23 cellular contexts compared by ENCODE assay signal in genomic region chr7:129522088-129522970, GRCh38. TPM values are rescaled to one million over a fixed set of nuclear protein-coding genes. Genes with fewer than 3 reads are reported as not detected.
DNase-seq lines count a peak whose midpoint lies in the region; ATAC-seq, FAIRE-seq and TF ChIP-seq lines count a peak whose summit lies in the region.
"Had no signal": no experiment of that assay in that cellular context is flagged by ENCODE, and none has a peak within 500 bp of the region (broad histone marks: within the 10 kb centered on the region; RNA-seq: fewer than 3 reads in every experiment).

No MANE protein-coding gene starts in this region.

- H2AFZ ChIP-seq in GM12878 (ENCODE audit: control insufficient read depth, low read depth, low read length) = no peak overlapping the region

- H3K27ac ChIP-seq in GM12878 (ENCODE audit: control insufficient read depth, insufficient read depth) = no peak overlapping the region
- H3K27ac ChIP-seq: stomach had no signal

- in situ Hi-C loops in GM12878 (cut with MboI) = no loop called here

- H3K4me1 Mint-ChIP-seq in activated CD4-positive, alpha-beta T cell treated with anti-CD3 and anti-CD28 coated beads for 36 hours = no peaks in the 10 kb centered on the region
- peaks cover 47 to 63% of the 10 kb centered on the region in 2 donors for H3K4me1 Mint-ChIP-seq in immature natural killer cell
- H3K4me1 Mint-ChIP-seq in stimulated activated memory B cell treated with anti-CD40 and anti-IgM and Interleukin-4, amounts not matched to agents 10 μg/mL and 1 μg/mL and 100 μg/mL, for 72 hours = no peaks in the 10 kb centered on the region

- POLR2A ChIA-PET in activated CD4-positive, alpha-beta T cell treated with anti-CD3 and anti-CD28 coated beads for 36 hours (lab: Charles Lee) = interaction anchor here (0.6 kb wide), 1 partner anchor 20 kb away, joined by 3 read pairs; no protein-coding TSS in a partner anchor
- POLR2A ChIA-PET in GM12878 (lab: Charles Lee) = no interaction called here

- H3K27me3 Mint-ChIP-seq in activated CD4-positive, alpha-beta T cell treated with anti-CD3 and anti-CD28 coated beads for 36 hours = peaks cover 22% of the 10 kb centered on the region
- H3K27me3 Mint-ChIP-seq in immature natural killer cell (ENCODE audit: low read depth in 3 of 3) = peaks cover 1 to 9% (median 2%) of the 10 kb centered on the region in 3 donors
- H3K27me3 Mint-ChIP-seq in stimulated activated memory B cell treated with anti-CD40 and anti-IgM and Interleukin-4, amounts not matched to agents 10 μg/mL and 1 μg/mL and 100 μg/mL, for 72 hours = peaks cover 50% of the 10 kb centered on the region
- H3K27me3 Mint-ChIP-seq: natural killer cell treated with Interleukin-12 subunit alpha and Interleukin-12 subunit beta and Interleukin-15 and Interleukin-18, amount 100 ng/mL, for 72 hours had no signal

- intact Hi-C loops in activated CD4-positive, alpha-beta T cell treated with anti-CD3 and anti-CD28 coated beads for 36 hours (cut with DNase I, micrococcal nuclease) = no loop called here
- intact Hi-C loops in GM12878 (cut with micrococcal nuclease; ENCODE audit: unreplicated experiment) = no loop called here
- intact Hi-C loops in left cardiac atrium (cut with DNase I) = no loop called here

- RAD21 ChIA-PET in GM12878 (lab: Charles Lee; ENCODE audit: unreplicated experiment) = no interaction called here

- WGBS in GM12878 (ENCODE audit: insufficient coverage, insufficient replicate concordance, low lambda C conversion rate, missing lambda C conversion rate) = 62% methylated on average over 30 of the region's 30 CpGs

- no peak for TF ChIP-seq RAD21 in GM12878 (IDR thresholded peaks at IDR 0.05; ENCODE audit: insufficient read depth, low read depth, low read length)

- H3K27me3 ChIP-seq in GM12878 (replicated peaks in 1 of 2; ENCODE audit: control insufficient read depth in 2 of 2, insufficient read depth in 2 of 2, low read length in 1 of 2) = no peaks in the 10 kb centered on the region; a peak in 1 of 4 replicates

- no TSS peak for BruUV-seq in GM12878 (replicated peaks; lab: Mats Ljungman, UMichigan)

- no peak for TF ChIP-seq EP300 in GM12878 (IDR thresholded peaks at IDR 0.05; ENCODE audit: borderline replicate concordance in 1 of 2, control insufficient read depth in 1 of 2, low read depth in 2 of 2, low read length in 2 of 2)

- no peak for TF ChIP-seq POLR2A in GM12878 (IDR thresholded peaks at IDR 0.05; ENCODE audit: low read depth, low read length)

- no peaks in the 10 kb centered on the region for H3K9me3 ChIP-seq in GM12878 (replicated peaks; ENCODE audit: control insufficient read depth, insufficient read depth, low read length)
- H3K9me3 ChIP-seq: HAP-1, stomach had no signal

- CTCF ChIA-PET in activated CD4-positive, alpha-beta T cell treated with anti-CD3 and anti-CD28 coated beads for 36 hours (lab: Charles Lee) = interaction anchor here (0.7 kb wide), 1 partner anchor 121 kb away, joined by 3 read pairs; no protein-coding TSS in a partner anchor
- CTCF ChIA-PET in GM12878 (lab: Yijun Ruan, JAX) = interaction anchor here (1.3 kb wide), 1 partner anchor 179 kb away, joined by 3 read pairs; no protein-coding TSS in a partner anchor

- no peaks in the 10 kb centered on the region for H3K36me3 ChIP-seq in GM12878 (ENCODE audit: control insufficient read depth in 2 of 2, insufficient read depth in 2 of 2, low read length in 1 of 2)
- H3K36me3 ChIP-seq: HAP-1, stomach had no signal

- H3K36me3 Mint-ChIP-seq in activated CD4-positive, alpha-beta T cell treated with anti-CD3 and anti-CD28 coated beads for 36 hours (ENCODE audit: low read depth) = no peaks in the 10 kb centered on the region
- H3K36me3 Mint-ChIP-seq in immature natural killer cell = peaks cover 0 to 10% (median 0%) of the 10 kb centered on the region in 3 donors
- H3K36me3 Mint-ChIP-seq in stimulated activated memory B cell treated with anti-CD40 and anti-IgM and Interleukin-4, amounts not matched to agents 10 μg/mL and 1 μg/mL and 100 μg/mL, for 72 hours = no peaks in the 10 kb centered on the region
- H3K36me3 Mint-ChIP-seq: natural killer cell treated with Interleukin-12 subunit alpha and Interleukin-12 subunit beta and Interleukin-15 and Interleukin-18, amount 100 ng/mL, for 72 hours had no signal

- no peak overlapping the region for H3K4me3 Mint-ChIP-seq in activated CD4-positive, alpha-beta T cell treated with anti-CD3 and anti-CD28 coated beads for 36 hours
- H3K4me3 Mint-ChIP-seq in immature natural killer cell = peak overlapping the region in 1 of 5 donors; percentile 27
- H3K4me3 Mint-ChIP-seq in stimulated activated memory B cell treated with anti-CD40 and anti-IgM and Interleukin-4, amounts not matched to agents 10 μg/mL and 1 μg/mL and 100 μg/mL, for 72 hours = no peak overlapping the region
- H3K4me3 Mint-ChIP-seq: activated naive CD4-positive, alpha-beta T cell treated with anti-CD3 and anti-CD28 coated beads for 36 hours; CD4-positive, alpha-beta T cell; natural killer cell treated with Interleukin-12 subunit alpha and Interleukin-12 subunit beta and Interleukin-15 and Interleukin-18, amount 100 ng/mL, for 72 hours had no signal

- H3K4me2 ChIP-seq in GM12878 (ENCODE audit: control insufficient read depth, insufficient read depth) = no peak overlapping the region

- no peak for TF ChIP-seq CTCF in GM12878 (IDR thresholded peaks at IDR 0.05 in 2 of 3, conservative IDR thresholded peaks at IDR 0.05 in 1 of 3; ENCODE audit: control insufficient read depth in 2 of 3, extremely low read depth in 1 of 3, insufficient read depth in 1 of 3, low read depth in 3 of 3, low read length in 3 of 3)

- no peaks in the 10 kb centered on the region for H3K9me3 Mint-ChIP-seq in activated CD4-positive, alpha-beta T cell treated with anti-CD3 and anti-CD28 coated beads for 36 hours (ENCODE audit: low read depth)
- no peaks in the 10 kb centered on the region for H3K9me3 Mint-ChIP-seq in immature natural killer cell
- H3K9me3 Mint-ChIP-seq in stimulated activated memory B cell treated with anti-CD40 and anti-IgM and Interleukin-4, amounts not matched to agents 10 μg/mL and 1 μg/mL and 100 μg/mL, for 72 hours = no peaks in the 10 kb centered on the region
- H3K9me3 Mint-ChIP-seq: activated naive CD4-positive, alpha-beta T cell treated with anti-CD3 and anti-CD28 coated beads for 36 hours; CD4-positive, alpha-beta T cell had no signal

- peak; percentile 19 for DNase-seq in activated CD4-positive, alpha-beta T cell treated with anti-CD3 and anti-CD28 coated beads for 36 hours
- DNase-seq in activated CD4-positive, alpha-beta T cell treated with anti-CD3 and anti-CD28 coated beads for 1 hour = no peak
- DNase-seq in GM12878 (ENCODE audit: low read depth, low spot score) (no peak), immature natural killer cell (no peak), CD1c-positive myeloid dendritic cell (ENCODE audit: extremely low spot score) (no peak), left cardiac atrium (no peak)
- DNase-seq: activated naive CD4-positive, alpha-beta T cell treated with anti-CD3 and anti-CD28 coated beads for 36 hours; CD4-positive, alpha-beta T cell; effector CD8-positive, alpha-beta T cell; NCI-H1436 treated with DMSO at 0.1 percent for 48 hours; NCI-H345; SHP77; stimulated activated CD4-positive, alpha-beta T cell treated with anti-CD3 and anti-CD28 coated beads, Interleukin-15, amount 100 ng/mL, for 24 hours; stomach had no signal

- H3K79me2 ChIP-seq in GM12878 (ENCODE audit: control insufficient read depth, insufficient read depth, low read length) = no peaks in the 10 kb centered on the region

- SMC1A ChIA-PET in GM12878 (lab: Charles Lee; ENCODE audit: uncharacterized antibody, unreplicated experiment) = interaction anchor here (0.6 to 0.9 kb wide), 2 partner anchors 92 to 121 kb away, joined by 3 read pairs; no protein-coding TSS in a partner anchor

- no peak overlapping the region for H3K27ac Mint-ChIP-seq in activated CD4-positive, alpha-beta T cell treated with anti-CD3 and anti-CD28 coated beads for 36 hours
- H3K27ac Mint-ChIP-seq in immature natural killer cell = peak overlapping the region; percentile 15 to 69 (median 43)
- no peak overlapping the region for H3K27ac Mint-ChIP-seq in stimulated activated memory B cell treated with anti-CD40 and anti-IgM and Interleukin-4, amounts not matched to agents 10 μg/mL and 1 μg/mL and 100 μg/mL, for 72 hours
- H3K27ac Mint-ChIP-seq: activated naive CD4-positive, alpha-beta T cell treated with anti-CD3 and anti-CD28 coated beads for 36 hours; CD4-positive, alpha-beta T cell had no signal

- ATAC-seq in activated CD4-positive, alpha-beta T cell treated with anti-CD3 and anti-CD28 coated beads for 36 hours = peak; percentile 23
- ATAC-seq in GM12878 (no peak; the same call in 2 of the 3 replicates), GM21717 (IDR thresholded peaks at IDR 0.05; ENCODE audit: unreplicated experiment) (no peak), left cardiac atrium (no peak)
- ATAC-seq in stimulated activated memory B cell treated with anti-CD40 and anti-IgM and Interleukin-4, amounts not matched to agents 10 μg/mL and 1 μg/mL and 100 μg/mL, for 72 hours = peak; percentile 59
- ATAC-seq: natural killer cell treated with Interleukin-12 subunit alpha and Interleukin-12 subunit beta and Interleukin-15 and Interleukin-18, amount 100 ng/mL, for 72 hours had no signal

- no peaks in the 10 kb centered on the region for H3K4me1 ChIP-seq in GM12878 (ENCODE audit: control insufficient read depth, insufficient read depth, low read length)
- H3K4me1 ChIP-seq: HAP-1, stomach had no signal

- H3K9ac ChIP-seq in GM12878 (ENCODE audit: control insufficient read depth, insufficient read depth, low read length) = no peak overlapping the region

- H3K4me3 ChIP-seq in GM12878 = no peak overlapping the region
- H3K4me3 ChIP-seq: HAP-1, lung, stomach had no signal

- no peaks in the 10 kb centered on the region for H4K20me1 ChIP-seq in GM12878 (ENCODE audit: control insufficient read depth, insufficient read depth)

- no peak for FAIRE-seq in GM12878 (lab: Jason Lieb, UNC)
- FAIRE-seq: A204.1, bronchial epithelial cell, GM12891 had no signal

RNA-seq across cellular contexts. Expression of gene SMKR1, which starts 20.0 kb away (rescaled TPM):
- total RNA-seq in activated CD4-positive, alpha-beta T cell treated with anti-CD3 and anti-CD28 coated beads for 36 hours = 1 to 10 TPM; 2.3 to 2.7 TPM
- total RNA-seq in GM12878 (2013; cell fraction: nucleolus; rRNA removed) = not detected in 2 replicates
- 0.16 and 0.45 TPM in 2 replicates for total RNA-seq in GM12878 (2014; rRNA removed)
- 0.97 and 2.6 TPM in 2 replicates for total RNA-seq in GM12878 (2014; rRNA removed; fragmentation: Illumina TruSeq; extraction: Trizol)
- total RNA-seq in GM12878 (2021) = 1.3 and 1.6 TPM in 2 replicates
- 0.51 TPM for polyA plus RNA-seq in GM12878 (2011; ENCODE audit: low read depth)
- 0.37 and 0.55 TPM in 2 replicates for polyA plus RNA-seq in GM12878 (2011; rRNA removed)
- polyA plus RNA-seq in GM12878 (2011; cell fraction: cytosol; rRNA removed) = 0.34 and 0.65 TPM in 2 replicates
- 0.15 and 0.22 TPM in 2 replicates for polyA plus RNA-seq in GM12878 (2011; cell fraction: nucleus; rRNA removed)
- polyA plus RNA-seq in GM12878 (2012) = 0.52 and 1.3 TPM in 2 replicates
- polyA plus RNA-seq in GM12878 (2014; fragmentation: Illumina TruSeq; extraction: Trizol) = 0.79 and 0.95 TPM in 2 replicates
- polyA plus RNA-seq in GM12878 (2014; fragmentation: Nextera tagmentation; extraction: Ambion mirVana) = under 1 TPM; 0.63 to 0.69 TPM
- 1.4 and 1.6 TPM in 2 replicates for polyA plus RNA-seq in GM12878 (2014; rRNA removed)
- polyA plus RNA-seq in GM12878 (2016; fragmentation: Nextera tagmentation; extraction: Ambion mirVana) = 1 to 10 TPM in 1 of 2 experiments, under 1 TPM in 1; 0.86 to 1.9 TPM
- polyA minus RNA-seq in GM12878 (2011; rRNA and poly(A)+ RNA removed) = not detected in 2 replicates
- not detected in 2 replicates for polyA minus RNA-seq in GM12878 (2011; cell fraction: cytosol; rRNA and poly(A)+ RNA removed)
- polyA minus RNA-seq in GM12878 (2011; cell fraction: nucleus; rRNA and poly(A)+ RNA removed) = not detected in 2 replicates
- polyA plus RNA-seq in immature natural killer cell = 10 to 100 TPM; 18.1 to 25.8 (median 19.5) TPM
- not detected for total RNA-seq in left cardiac atrium
- total RNA-seq: stomach, urinary bladder had no signal
- polyA plus RNA-seq: urinary bladder had no signal

Comparison
In these comparisons a context has a peak if more than half of its experiments do, and no peak if none do; other contexts are left out.
1. ATAC-seq: peak in activated CD4-positive, alpha-beta T cell treated with anti-CD3 and anti-CD28 coated beads for 36 hours (single experiment) and stimulated activated memory B cell treated with anti-CD40 and anti-IgM and Interleukin-4, amounts not matched to agents 10 μg/mL and 1 μg/mL and 100 μg/mL, for 72 hours (single experiment); none in GM12878 (single experiment), GM21717 (single experiment) and left cardiac atrium (0 of 2).
2. H3K27ac Mint-ChIP-seq: peak in immature natural killer cell (6 of 6); none in activated CD4-positive, alpha-beta T cell treated with anti-CD3 and anti-CD28 coated beads for 36 hours (single experiment) and stimulated activated memory B cell treated with anti-CD40 and anti-IgM and Interleukin-4, amounts not matched to agents 10 μg/mL and 1 μg/mL and 100 μg/mL, for 72 hours (single experiment).